8 cellular contexts compared by ENCODE assay signal in genomic region chr19:47284324-47284899, GRCh38. TPM values are rescaled to one million over a fixed set of nuclear protein-coding genes. Genes with fewer than 3 reads are reported as not detected.
DNase-seq lines count a peak whose midpoint lies in the region; ATAC-seq, FAIRE-seq and TF ChIP-seq lines count a peak whose summit lies in the region.

No MANE protein-coding gene starts in this region.

- no peaks in the 10 kb centered on the region for H3K79me1 ChIP-seq in neuronal stem cell (ENCODE audit: low read depth, low read length)

- H3K36me3 ChIP-seq in esophagus squamous epithelium (no peaks in the 10 kb centered on the region), neuronal stem cell (replicated peaks in 1 of 2; ENCODE audit: control insufficient read depth in 2 of 2, insufficient read depth in 2 of 2, low read length in 2 of 2) (peaks cover 0 to 6% of the 10 kb centered on the region in 2 donors)

- H2AFZ ChIP-seq in neuronal stem cell (ENCODE audit: low read length): peak overlapping the region; percentile 20

- TF ChIP-seq CTCF in esophagus squamous epithelium (IDR thresholded peaks at IDR 0.05): peak; percentile 84 to 94 (median 92)

- H4K8ac ChIP-seq in neuronal stem cell (ENCODE audit: low read depth, low read length): peak overlapping the region; percentile 19

- no peak overlapping the region for H3K4me2 ChIP-seq in neuronal stem cell (ENCODE audit: insufficient read depth, low read length, poor library complexity, severe bottlenecking)

- intact Hi-C loops in esophagus squamous epithelium (cut with DNase I): no loop called here

- H3K4me3 ChIP-seq in esophagus squamous epithelium (no peak overlapping the region), neuronal stem cell (ENCODE audit: low read length in 2 of 2) (no peak overlapping the region)

- no peak overlapping the region for H3K23ac ChIP-seq in neuronal stem cell (ENCODE audit: low read depth, low read length, poor library complexity)

- no peak overlapping the region for H3K4ac ChIP-seq in neuronal stem cell (ENCODE audit: low read length)

- H2AK5ac ChIP-seq in neuronal stem cell (ENCODE audit: low read depth, low read length): peak overlapping the region; percentile 3

- no peak overlapping the region for H3K14ac ChIP-seq in neuronal stem cell (ENCODE audit: low read length)

- no peak overlapping the region for H2BK15ac ChIP-seq in neuronal stem cell (ENCODE audit: low read length)

- no peak overlapping the region for H3K9ac ChIP-seq in neuronal stem cell (ENCODE audit: low read depth, low read length, poor library complexity)

- H3K18ac ChIP-seq in neuronal stem cell (ENCODE audit: low read length): no peak overlapping the region

- peak; percentile 55 for DNase-seq in AG08395 (ENCODE audit: low spot score)
- DNase-seq in NCI-H1436 treated with DMSO at 0.1 percent for 48 hours (lab: John Stamatoyannopoulos, UW): peak; percentile 1
- DNase-seq in T-helper 9 cell: peak; percentile 29
- DNase-seq in esophagus squamous epithelium (lab: John Stamatoyannopoulos, UW): no peak
- peak; percentile 69 for DNase-seq in neuronal stem cell (ENCODE audit: low spot score)

- ATAC-seq in GM18907 (IDR thresholded peaks at IDR 0.05; ENCODE audit: unreplicated experiment) (no peak), GM18511 (IDR thresholded peaks at IDR 0.05; ENCODE audit: unreplicated experiment) (no peak)

- H2BK120ac ChIP-seq in neuronal stem cell (ENCODE audit: low read depth, low read length): no peak overlapping the region

- H4K91ac ChIP-seq in neuronal stem cell (ENCODE audit: low read depth, low read length, poor library complexity): no peak overlapping the region

- WGBS in esophagus squamous epithelium, 2 donors: 29% methylated on average over 9 of the region's 9 CpGs
- WGBS in neuronal stem cell (ENCODE audit: extremely low coverage in 2 of 2, insufficient read length in 2 of 2, insufficient replicate concordance in 1 of 2), 2 donors: no CpG with 5 or more reads among the region's 9 CpGs

- no peak overlapping the region for H2BK12ac ChIP-seq in neuronal stem cell (ENCODE audit: low read length)

- H3K9me3 ChIP-seq in esophagus squamous epithelium (no peaks in the 10 kb centered on the region), neuronal stem cell (replicated peaks in 1 of 2; ENCODE audit: control insufficient read depth in 2 of 2, insufficient read depth in 1 of 2, low read depth in 1 of 2, low read length in 2 of 2) (peaks cover 0 to 12% of the 10 kb centered on the region in 2 donors)

- H3K27me3 ChIP-seq in esophagus squamous epithelium: no peaks in the 10 kb centered on the region
- no peaks in the 10 kb centered on the region for H3K27me3 ChIP-seq in neuronal stem cell (ENCODE audit: control insufficient read depth in 3 of 3, insufficient read depth in 3 of 3, low read depth in 1 of 3, low read length in 3 of 3)

- H3K27ac ChIP-seq in esophagus squamous epithelium (no peak overlapping the region), neuronal stem cell (replicated peaks; ENCODE audit: low read length) (no peak overlapping the region)

- no peak overlapping the region for H2BK5ac ChIP-seq in neuronal stem cell (ENCODE audit: low read length)

- H3K4me1 ChIP-seq in esophagus squamous epithelium: peaks cover under 1 to 9% (median 5%) of the 10 kb centered on the region in 3 donors
- peaks cover under 1 to 1% of the 10 kb centered on the region in 2 donors for H3K4me1 ChIP-seq in neuronal stem cell (ENCODE audit: control insufficient read depth in 2 of 2, insufficient read depth in 1 of 2, low read depth in 1 of 2, low read length in 2 of 2)

- TF ChIP-seq POLR2A in esophagus squamous epithelium (IDR thresholded peaks at IDR 0.05): no peak

- peak; percentile 91 for FAIRE-seq in G401.6 (lab: Jason Lieb, UNC)

RNA-seq across cellular contexts. Expression of gene INAFM1, which starts 9.7 kb away (rescaled TPM):
- total RNA-seq in esophagus squamous epithelium: 1 to 10 TPM; 1.4 to 8.2 (median 3.5) TPM
- polyA plus RNA-seq in neuronal stem cell (2013, experiment 1 of 2): 7.5 TPM
- 6.6 TPM for polyA plus RNA-seq in neuronal stem cell (2013, experiment 2 of 2)

RNA-seq across cellular contexts. Expression of gene C5AR1, which starts 25.2 kb away (rescaled TPM):
- 1 to 10 TPM in 3 of 4 donors, under 1 TPM in 1; 0.87 to 3.2 (median 2.3) TPM for total RNA-seq in esophagus squamous epithelium
- polyA plus RNA-seq in neuronal stem cell (2013, experiment 1 of 2): not detected
- polyA plus RNA-seq in neuronal stem cell (2013, experiment 2 of 2): 0.04 TPM

RNA-seq across cellular contexts. Expression of gene CCDC9, which starts 28.1 kb away (rescaled TPM):
- 10 to 100 TPM in 2 of 4 donors, 1 to 10 TPM in 2; 6.6 to 16.8 (median 10.5) TPM for total RNA-seq in esophagus squamous epithelium
- 15.9 TPM for polyA plus RNA-seq in neuronal stem cell (2013, experiment 1 of 2)
- 14.8 TPM for polyA plus RNA-seq in neuronal stem cell (2013, experiment 2 of 2)

RNA-seq across cellular contexts. Expression of gene C5AR2, which starts 47.6 kb away (rescaled TPM):
- 1 to 10 TPM in 1 of 4 donors, under 1 TPM in 3; 0.21 to 1.3 (median 0.63) TPM for total RNA-seq in esophagus squamous epithelium
- polyA plus RNA-seq in neuronal stem cell (2013, experiment 1 of 2): not detected
- polyA plus RNA-seq in neuronal stem cell (2013, experiment 2 of 2): not detected

RNA-seq across cellular contexts. Expression of gene BBC3, which starts 53.4 kb away (rescaled TPM):
- 1 to 10 TPM in 3 of 4 donors, under 1 TPM in 1; 0.48 to 3.2 (median 2.6) TPM for total RNA-seq in esophagus squamous epithelium
- 20.7 TPM for polyA plus RNA-seq in neuronal stem cell (2013, experiment 1 of 2)
- 20.0 TPM for polyA plus RNA-seq in neuronal stem cell (2013, experiment 2 of 2)
